ENCODE assay signal across 8 cellular contexts in the genomic region with DNA sequence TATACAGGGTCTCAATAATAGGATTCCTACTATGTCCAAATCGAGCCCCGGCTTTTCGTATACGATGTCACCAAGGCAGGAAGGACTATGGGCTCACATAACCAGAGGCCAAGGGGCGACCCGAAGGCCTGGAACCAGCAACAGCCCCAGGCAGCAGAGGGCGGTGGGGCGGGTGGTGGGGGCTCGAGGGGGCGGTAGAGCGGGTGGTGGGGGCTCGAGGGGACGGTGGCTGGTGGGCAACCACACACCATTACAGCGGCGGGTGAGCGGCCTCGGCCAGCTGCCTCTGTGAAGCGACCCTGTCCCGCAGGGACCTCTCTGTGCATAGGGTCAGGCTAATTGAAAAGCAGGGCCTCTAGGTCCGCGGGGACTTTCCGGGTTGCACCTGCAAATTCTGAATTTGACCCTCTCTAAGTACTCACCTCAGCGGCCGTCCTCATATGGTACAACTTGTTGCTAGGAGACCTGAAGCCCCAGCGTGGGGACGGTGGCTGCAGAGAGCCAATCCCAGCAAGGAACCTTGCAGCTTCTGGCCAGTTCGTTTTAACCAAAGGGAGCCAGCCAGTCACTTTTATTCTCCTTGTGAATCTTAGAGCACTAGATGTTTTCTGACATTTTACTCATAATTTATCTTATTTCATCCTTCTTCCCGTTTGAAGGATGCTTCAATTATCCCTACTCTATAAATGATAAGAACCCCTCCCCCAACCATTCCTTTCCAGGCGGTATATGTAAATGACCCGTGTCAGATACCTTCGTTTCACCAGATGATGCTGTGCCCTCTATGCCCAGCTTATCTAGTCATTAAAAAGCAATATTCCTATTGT. TPM values are rescaled to one million over a fixed set of nuclear protein-coding genes. Genes with fewer than 3 reads are reported as not detected.
A peak's percentile ranks its signal among the peaks of the same experiment; 100 is the strongest.
DNase-seq lines count a peak whose midpoint lies in the region; ATAC-seq, FAIRE-seq and TF ChIP-seq lines count a peak whose summit lies in the region.

Gene NME5 (minus strand): TSS at position 480 of the 827 bp plus-strand sequence. CDS start 648 bp downstream, outside the sequence.

- TF ChIP-seq CTCF in astrocyte (IDR thresholded peaks at IDR 0.05; ENCODE audit: insufficient read depth, low read depth, low read length) = no peak
- TF ChIP-seq CTCF in progenitor cell of endocrine pancreas (IDR thresholded peaks at IDR 0.05; ENCODE audit: unreplicated experiment) = no peak
- no peak for TF ChIP-seq CTCF in Caco-2 (IDR thresholded peaks at IDR 0.05; ENCODE audit: insufficient read depth in 1 of 2, low read depth in 1 of 2, low read length in 1 of 2, severe bottlenecking in 1 of 2, unreplicated experiment in 1 of 2)

- no peaks in the 10 kb centered on the region for H3K36me3 ChIP-seq in astrocyte (ENCODE audit: insufficient read depth, low read length)
- H3K36me3 ChIP-seq in Caco-2 (ENCODE audit: control insufficient read depth, insufficient read depth, low read length) = no peaks in the 10 kb centered on the region

- H3K36me3 Mint-ChIP-seq in astrocyte (ENCODE audit: low read depth, unreplicated experiment) (no peaks in the 10 kb centered on the region), progenitor cell of endocrine pancreas (ENCODE audit: insufficient read depth) (no peaks in the 10 kb centered on the region), Caco-2 (ENCODE audit: insufficient read depth, unreplicated experiment) (no peaks in the 10 kb centered on the region)

- H3K27me3 Mint-ChIP-seq in astrocyte (ENCODE audit: low read depth, unreplicated experiment) (no peaks in the 10 kb centered on the region), progenitor cell of endocrine pancreas (no peaks in the 10 kb centered on the region), Caco-2 (ENCODE audit: insufficient read depth, unreplicated experiment) (no peaks in the 10 kb centered on the region)

- H3K4me1 Mint-ChIP-seq in astrocyte (ENCODE audit: low read depth, unreplicated experiment) = no peaks in the 10 kb centered on the region
- H3K4me1 Mint-ChIP-seq in progenitor cell of endocrine pancreas (ENCODE audit: low read depth) = peaks cover 5% of the 10 kb centered on the region
- no peaks in the 10 kb centered on the region for H3K4me1 Mint-ChIP-seq in Caco-2 (ENCODE audit: low read depth, unreplicated experiment)

- no TSS peak for BruUV-seq in Caco-2 (replicated peaks; lab: Mats Ljungman, UMichigan)

- ATAC-seq in right cardiac atrium = peak; percentile 93

- no peaks in the 10 kb centered on the region for H3K9me3 Mint-ChIP-seq in astrocyte (ENCODE audit: unreplicated experiment)
- no peaks in the 10 kb centered on the region for H3K9me3 Mint-ChIP-seq in progenitor cell of endocrine pancreas (ENCODE audit: low read depth)
- H3K9me3 Mint-ChIP-seq in Caco-2 (ENCODE audit: unreplicated experiment) = no peaks in the 10 kb centered on the region

- DNase-seq in G401 (ENCODE audit: low spot score) = peak; percentile 89
- DNase-seq in NCI-H1048 (lab: John Stamatoyannopoulos, UW) = peak; percentile 18
- DNase-seq in astrocyte (ENCODE audit: low read depth) = peak; percentile 71
- DNase-seq in right cardiac atrium = peak; percentile 73 to 90 (median 86)
- DNase-seq in progenitor cell of endocrine pancreas (ENCODE audit: low spot score, unreplicated experiment) = peak; percentile 57
- DNase-seq in SKM-1 (lab: John Stamatoyannopoulos, UW; ENCODE audit: unreplicated experiment) = no peak
- DNase-seq in Caco-2 = no peak
- no peak for DNase-seq in NCI-H1694 treated with DMSO at 0.1 percent for 48 hours (lab: John Stamatoyannopoulos, UW)

- intact Hi-C loops in right cardiac atrium (cut with DNase I) (loop anchor here in 3 of 4 donors (10.0 kb wide), 3 partner anchors 64 to 374 kb away; no protein-coding TSS in a partner anchor), Caco-2 (cut with micrococcal nuclease; ENCODE audit: unreplicated experiment) (no loop called here)

- H3K4me3 ChIP-seq in astrocyte (ENCODE audit: insufficient read depth, low read depth, low read length) (peak within 1 kb of the TSS; percentile 59), right cardiac atrium (ENCODE audit: low read length) (peak within 1 kb of the TSS; percentile 80), Caco-2 (ENCODE audit: low read depth, low read length) (no peak within 1 kb of the TSS)

- H3K4me1 ChIP-seq in astrocyte (ENCODE audit: insufficient read depth, low read length) (peaks cover 4% of the 10 kb centered on the region), right cardiac atrium (ENCODE audit: control insufficient read depth, insufficient read depth, low read length) (no peaks in the 10 kb centered on the region), Caco-2 (no peaks in the 10 kb centered on the region)

- H3K4me2 ChIP-seq in astrocyte (ENCODE audit: low read length) = peak within 1 kb of the TSS; percentile 83

- in situ Hi-C loops in G401 (cut with HindIII; ENCODE audit: low sequenced_read_pairs) = no loop called here

- WGBS in right cardiac atrium = 7% methylated on average over 31 of the region's 31 CpGs

- peak within 1 kb of the TSS; percentile 87 for H3K4me3 Mint-ChIP-seq in astrocyte (ENCODE audit: unreplicated experiment)
- peak within 1 kb of the TSS; percentile 82 for H3K4me3 Mint-ChIP-seq in progenitor cell of endocrine pancreas (ENCODE audit: low read depth)
- no peak within 1 kb of the TSS for H3K4me3 Mint-ChIP-seq in Caco-2 (ENCODE audit: unreplicated experiment)

- no peak for FAIRE-seq in astrocyte (lab: Jason Lieb, UNC)

- H3K27me3 ChIP-seq in astrocyte (ENCODE audit: insufficient read depth, low read length) = no peaks in the 10 kb centered on the region
- no peaks in the 10 kb centered on the region for H3K27me3 ChIP-seq in right cardiac atrium (ENCODE audit: control insufficient read depth, insufficient read depth)
- H3K27me3 ChIP-seq in Caco-2 (replicated peaks; ENCODE audit: control insufficient read depth, insufficient read depth, low read length) = no peaks in the 10 kb centered on the region

- H3K27ac ChIP-seq in astrocyte (ENCODE audit: low read depth, low read length) = no peak within 1 kb of the TSS
- no peak within 1 kb of the TSS for H3K27ac ChIP-seq in right cardiac atrium (ENCODE audit: low read length)

- H3K9me3 ChIP-seq in astrocyte (ENCODE audit: insufficient read depth, low read depth, low read length) (no peaks in the 10 kb centered on the region), right cardiac atrium (ENCODE audit: control insufficient read depth, low read length) (no peaks in the 10 kb centered on the region), Caco-2 (no peaks in the 10 kb centered on the region)

- CTCF ChIA-PET in Caco-2 (lab: Charles Lee) = interaction anchor here (0.9 kb wide), 1 partner anchor 62 kb away, joined by 3 read pairs; no protein-coding TSS in a partner anchor

- peak within 1 kb of the TSS; percentile 46 for H2AFZ ChIP-seq in astrocyte (ENCODE audit: low read depth, low read length)

- peak within 1 kb of the TSS; percentile 29 for H3K9ac ChIP-seq in astrocyte (ENCODE audit: low read length)

- no peaks in the 10 kb centered on the region for H4K20me1 ChIP-seq in astrocyte (ENCODE audit: insufficient read depth, low read length)

- POLR2A ChIA-PET in Caco-2 (lab: Charles Lee) = interaction anchor here (0.6 kb wide), 1 partner anchor 105 kb away, joined by 3 read pairs; no protein-coding TSS in a partner anchor

- H3K27ac Mint-ChIP-seq in astrocyte (ENCODE audit: unreplicated experiment) (no peak within 1 kb of the TSS), progenitor cell of endocrine pancreas (peak within 1 kb of the TSS; percentile 33), Caco-2 (ENCODE audit: unreplicated experiment) (no peak within 1 kb of the TSS)

- H3K79me2 ChIP-seq in astrocyte (ENCODE audit: insufficient read depth, low read length) = no peaks in the 10 kb centered on the region

RNA-seq across cellular contexts. Expression of gene NME5, which starts in this region (rescaled TPM):
- total RNA-seq in G401 (2014; rRNA removed; shearing (Covaris generic)) = not detected in 2 replicates
- total RNA-seq in astrocyte (2.9 and 3.2 TPM in 2 replicates), right cardiac atrium (1 to 10 TPM; 5.0 to 6.8 (median 6.1) TPM), progenitor cell of endocrine pancreas (9.9 and 11.0 TPM in 2 replicates), Caco-2 (2022) (not detected in 2 replicates)
- 6.1 TPM for polyA plus RNA-seq in right cardiac atrium

Comparison
In these comparisons a context has a peak if more than half of its experiments do, and no peak if none do; other contexts are left out.
1. Peak in DNase-seq in G401; RNA of the gene not detected or under 1 TPM.
2. DNase-seq: peak in NCI-H1048 (single experiment), astrocyte (single experiment), right cardiac atrium (3 of 3) and progenitor cell of endocrine pancreas (single experiment); none in SKM-1 (single experiment), Caco-2 (0 of 2) and NCI-H1694 treated with DMSO at 0.1 percent for 48 hours (single experiment).